ENCODE assay signal across 18 cellular contexts in genomic region chr2:184304006-184304405, GRCh38.
DNase-seq lines count a peak whose midpoint lies in the region; ATAC-seq and TF ChIP-seq lines count a peak whose summit lies in the region.
"Had no signal": no experiment of that assay in that cellular context is flagged by ENCODE, and none has a peak within 500 bp of the region (broad histone marks: within the 10 kb centered on the region; RNA-seq: fewer than 3 reads in every experiment).

No MANE protein-coding gene starts in this region.

- TF ChIP-seq CTCF in brain microvascular endothelial cell (IDR thresholded peaks at IDR 0.05; ENCODE audit: low read depth, low read length, missing control alignments): no peak

- no peak overlapping the region for H3K4me3 Mint-ChIP-seq in stimulated activated naive CD8-positive, alpha-beta T cell treated with anti-CD3 and anti-CD28 coated beads, Interleukin-15, amount 100 ng/mL, for 72 hours
- H3K4me3 Mint-ChIP-seq: CD4-positive, CD25-positive, alpha-beta regulatory T cell had no signal

- H3K4me3 ChIP-seq in brain microvascular endothelial cell (ENCODE audit: low read depth, low read length) (no peak overlapping the region), skeletal muscle cell (ENCODE audit: low read depth, low read length) (no peak overlapping the region)

- no peak overlapping the region for H3K27ac ChIP-seq in brain microvascular endothelial cell

- in situ Hi-C loops in brain microvascular endothelial cell (cut with HindIII; ENCODE audit: low pct_ligation_motif_present, low sequenced_read_pairs): no loop called here

- DNase-seq in HCEC 1CT (peak; percentile 52), RKO (ENCODE audit: low spot score) (peak; percentile 5), brain microvascular endothelial cell (peak; percentile 15), skeletal muscle cell (ENCODE audit: low read depth) (peak; percentile 56), NCI-H446 (lab: John Stamatoyannopoulos, UW) (no peak)
- DNase-seq in activated CD4-positive, alpha-beta T cell treated with anti-CD3 and anti-CD28 coated beads, Interleukin-2, amount 50 U/mL, for 4 hours: no peak
- DNase-seq in stimulated activated naive CD8-positive, alpha-beta T cell treated with anti-CD3 and anti-CD28 coated beads, Interleukin-15, amount 100 ng/mL, for 72 hours: no peak
- DNase-seq: CD4-positive, CD25-positive, alpha-beta regulatory T cell; DMS79 treated with DMSO at 0.1 percent for 48 hours; GOT3; KBM-7; NCI-H1105; NCI-H146; NCI-H2029; NCI-H2171; NCI-H526; Right ventricle myocardium superior had no signal

- H3K4me1 Mint-ChIP-seq in stimulated activated naive CD8-positive, alpha-beta T cell treated with anti-CD3 and anti-CD28 coated beads, Interleukin-15, amount 100 ng/mL, for 72 hours: no peaks in the 10 kb centered on the region
- H3K4me1 Mint-ChIP-seq: CD4-positive, CD25-positive, alpha-beta regulatory T cell had no signal

- H3K9me3 Mint-ChIP-seq in stimulated activated naive CD8-positive, alpha-beta T cell treated with anti-CD3 and anti-CD28 coated beads, Interleukin-15, amount 100 ng/mL, for 72 hours: no peaks in the 10 kb centered on the region

- H3K27me3 ChIP-seq in brain microvascular endothelial cell (replicated peaks): no peaks in the 10 kb centered on the region

- no peaks in the 10 kb centered on the region for H3K27me3 Mint-ChIP-seq in stimulated activated naive CD8-positive, alpha-beta T cell treated with anti-CD3 and anti-CD28 coated beads, Interleukin-15, amount 100 ng/mL, for 72 hours
- H3K27me3 Mint-ChIP-seq: CD4-positive, CD25-positive, alpha-beta regulatory T cell had no signal

- no peak for ATAC-seq in stimulated activated naive CD8-positive, alpha-beta T cell treated with anti-CD3 and anti-CD28 coated beads, Interleukin-15, amount 100 ng/mL, for 72 hours
- ATAC-seq: HepG2 had no signal

- no peaks in the 10 kb centered on the region for H3K36me3 ChIP-seq in brain microvascular endothelial cell (replicated peaks)

- H3K27ac Mint-ChIP-seq in stimulated activated naive CD8-positive, alpha-beta T cell treated with anti-CD3 and anti-CD28 coated beads, Interleukin-15, amount 100 ng/mL, for 72 hours: no peak overlapping the region
- H3K27ac Mint-ChIP-seq: CD4-positive, CD25-positive, alpha-beta regulatory T cell had no signal

Comparison
In these comparisons a context has a peak if more than half of its experiments do, and no peak if none do; other contexts are left out.
1. DNase-seq: peak in HCEC 1CT (single experiment), RKO (single experiment), brain microvascular endothelial cell (single experiment) and skeletal muscle cell (single experiment); none in activated CD4-positive, alpha-beta T cell treated with anti-CD3 and anti-CD28 coated beads, Interleukin-2, amount 50 U/mL, for 4 hours (0 of 2), NCI-H446 (0 of 2) and stimulated activated naive CD8-positive, alpha-beta T cell treated with anti-CD3 and anti-CD28 coated beads, Interleukin-15, amount 100 ng/mL, for 72 hours (0 of 2).